ENCODE assay signal across 13 cellular contexts in the genomic region with DNA sequence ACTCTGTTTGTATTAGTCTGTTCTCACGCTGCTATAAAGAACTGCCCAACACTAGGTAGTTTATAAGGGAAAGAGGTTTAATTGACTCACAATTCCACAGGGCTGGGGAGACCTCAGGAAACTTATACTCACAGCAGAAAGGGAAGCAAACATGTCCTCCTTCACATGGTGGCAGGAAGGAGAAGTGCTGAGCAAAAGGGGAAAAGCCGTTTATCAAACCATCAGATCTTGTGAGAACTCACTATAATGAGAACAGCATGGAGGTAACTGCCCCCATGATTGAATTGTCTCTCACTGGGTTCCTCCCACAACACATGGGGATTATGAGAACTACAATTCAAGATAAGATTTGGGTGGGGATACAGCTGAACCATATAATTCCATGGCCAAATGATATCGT.
"Had no signal": no experiment of that assay in that cellular context is flagged by ENCODE, and none has a peak within 500 bp of the region (broad histone marks: within the 10 kb centered on the region; RNA-seq: fewer than 3 reads in every experiment).

No MANE protein-coding gene starts in this region.

- H3K27me3 Mint-ChIP-seq: activated B cell treated with CpG ODN at 0.5 μM for 24 hours; activated CD4-positive, alpha-beta T cell treated with anti-CD3 and anti-CD28 coated beads, Interleukin-2, amount 10 ng/mL, durations not matched to agents 24 days and 14 days had no signal

- H3K27ac ChIP-seq: brain microvascular endothelial cell, dorsolateral prefrontal cortex, pancreas had no signal

- DNase-seq: activated B cell treated with CpG ODN at 0.5 μM for 24 hours; activated CD4-positive, alpha-beta T cell treated with anti-CD3 and anti-CD28 coated beads, Interleukin-2, amount 10 ng/mL, durations not matched to agents 24 days and 14 days; activated naive CD4-positive, alpha-beta T cell treated with Interleukin-2 at 50 U/mL for 16 hours; amniotic stem cell; brain microvascular endothelial cell; cerebellar nuclear complex; dorsolateral prefrontal cortex; gastrocnemius medialis; kidney; pancreas; T-helper 9 cell; transverse colon had no signal

- H3K27ac Mint-ChIP-seq: activated B cell treated with CpG ODN at 0.5 μM for 24 hours; activated CD4-positive, alpha-beta T cell treated with anti-CD3 and anti-CD28 coated beads, Interleukin-2, amount 10 ng/mL, durations not matched to agents 24 days and 14 days had no signal

- H3K4me3 ChIP-seq: dorsolateral prefrontal cortex, gastrocnemius medialis, pancreas, transverse colon had no signal

- FAIRE-seq: kidney, pancreas had no signal

- H3K27me3 ChIP-seq: brain microvascular endothelial cell, dorsolateral prefrontal cortex, gastrocnemius medialis, pancreas, transverse colon had no signal

- H3K36me3 ChIP-seq: gastrocnemius medialis, transverse colon had no signal

- H3K4me3 Mint-ChIP-seq: activated B cell treated with CpG ODN at 0.5 μM for 24 hours; activated CD4-positive, alpha-beta T cell treated with anti-CD3 and anti-CD28 coated beads, Interleukin-2, amount 10 ng/mL, durations not matched to agents 24 days and 14 days; activated T-helper 1 cell treated with anti-CD3 and anti-CD28 coated beads, Interleukin-12 subunit alpha, Interleukin-12 subunit beta, Interleukin-2, Interleukin-4 antibody, amounts not matched to agents 30 ng/mL and 10 ng/mL and 1 ng/mL, durations not matched to agents 14 hours and 24 hours and 36 hours had no signal

- H3K4me1 ChIP-seq: pancreas had no signal

- ATAC-seq: gastrocnemius medialis, pancreas had no signal

- H3K9me3 ChIP-seq: gastrocnemius medialis, pancreas had no signal
